Comparison of ENCODE assay signal across 8 cellular contexts in genomic region chr7:151226875-151227782, GRCh38. TPM values are rescaled to one million over a fixed set of nuclear protein-coding genes. Genes with fewer than 3 reads are reported as not detected.
A peak's percentile ranks its signal among the peaks of the same experiment; 100 is the strongest.
DNase-seq lines count a peak whose midpoint lies in the region; ATAC-seq and TF ChIP-seq lines count a peak whose summit lies in the region.

Gene ABCF2 (minus strand): TSS chr7:151227205. CDS start chr7:151226458, 747 bp downstream.

- POLR2A ChIA-PET in AG04450 (lab: Yijun Ruan, JAX) (interaction anchor here (0.5 to 1.2 kb wide), 9 partner anchors 12 to 293 kb away, joined by 3 to 8 read pairs (median 5); partner anchors contain the start of genes NUB1 and RHEB), WTC11 (lab: Charles Lee) (interaction anchor here (0.6 to 1.4 kb wide), 12 partner anchors 17 to 165 kb away, joined by 3 to 7 read pairs (median 4); partner anchors contain the start of gene H2BK1)

- peak within 1 kb of the TSS; percentile 81 for H3K27ac ChIP-seq in AG04450 (ENCODE audit: low read depth, low read length)

- ATAC-seq in GM18909 (IDR thresholded peaks at IDR 0.05; ENCODE audit: poor library complexity, unreplicated experiment) (peak; percentile 99), HG03175 (IDR thresholded peaks at IDR 0.05; ENCODE audit: unreplicated experiment) (peak; percentile 100), WTC11 (peak; percentile 98)

- H3K27me3 ChIP-seq in AG04450 (ENCODE audit: control insufficient read depth, insufficient read depth, low read length): no peaks in the 10 kb centered on the region

- DNase-seq in AG04450 (ENCODE audit: low read depth, low spot score) (peak; percentile 97), NCI-H226 (peak; percentile 99), WTC11 (ENCODE audit: low spot score) (peak; percentile 100), cardiac fibroblast (ENCODE audit: low read depth in 2 of 2) (peak; percentile 99), iPS-NIHi7 (ENCODE audit: extremely low spot score) (peak; percentile 100), smooth muscle cell of the brain vasculature (ENCODE audit: low read depth, low spot score) (peak; percentile 99)

- TF ChIP-seq CTCF in AG04450 (IDR thresholded peaks at IDR 0.05; ENCODE audit: low read depth, low read length) (no peak), WTC11 (IDR thresholded peaks at IDR 0.05) (no peak), cardiac fibroblast (IDR thresholded peaks at IDR 0.05; ENCODE audit: low read depth, low read length) (no peak)

- H3K4me3 ChIP-seq in AG04450 (ENCODE audit: low read depth, low read length) (peak within 1 kb of the TSS; percentile 91), cardiac fibroblast (replicated peaks in 1 of 2; ENCODE audit: low read depth in 2 of 2, low read length in 2 of 2) (peak within 1 kb of the TSS; percentile 84 to 90)

- H3K27me3 Mint-ChIP-seq in WTC11 (ENCODE audit: low read depth): no peaks in the 10 kb centered on the region

- no peaks in the 10 kb centered on the region for H3K9me3 ChIP-seq in AG04450 (ENCODE audit: control insufficient read depth, insufficient read depth, low read length)

- H3K36me3 Mint-ChIP-seq in WTC11: peaks cover 38% of the 10 kb centered on the region

- peak within 1 kb of the TSS; percentile 100 for H3K27ac Mint-ChIP-seq in WTC11

- no peaks in the 10 kb centered on the region for H3K9me3 Mint-ChIP-seq in WTC11

- peaks cover 30% of the 10 kb centered on the region for H3K4me1 Mint-ChIP-seq in WTC11

- peak within 1 kb of the TSS; percentile 95 for H3K4me3 Mint-ChIP-seq in WTC11

- CTCF ChIA-PET in AG04450 (lab: Charles Lee) (interaction anchor here (1.9 to 8.4 kb wide), 2 partner anchors 17 to 55 kb away, joined by 6 to 64 read pairs; no protein-coding TSS in a partner anchor), WTC11 (lab: Charles Lee) (interaction anchor here (0.6 to 3.4 kb wide), 32 partner anchors 9 to 350 kb away, joined by 3 to 83 read pairs (median 4); partner anchors contain the start of genes H2BK1 and NUB1)

TF ChIP-seq in WTC11, 78 proteins besides CTCF, POLR2A, EP300 and RAD21 (continues in another document):
- TF ChIP-seq ZNF416 (CRISPR knock-in tag; IDR thresholded peaks at IDR 0.05): no peak
- no peak; the same call in 1 of the 2 replicates for TF ChIP-seq ARID4B (CRISPR knock-in tag; IDR thresholded peaks at IDR 0.05; ENCODE audit: borderline replicate concordance)
- no peak; the same call in 1 of the 2 replicates for TF ChIP-seq ETV6 (CRISPR knock-in tag; IDR thresholded peaks at IDR 0.05)
- peak; percentile 99 for TF ChIP-seq CREM (CRISPR knock-in tag; IDR thresholded peaks at IDR 0.05)
- TF ChIP-seq NR1H2 (CRISPR knock-in tag; IDR thresholded peaks at IDR 0.05): no peak
- TF ChIP-seq IRF2 (CRISPR knock-in tag; IDR thresholded peaks at IDR 0.05; ENCODE audit: borderline replicate concordance, low read depth): no peak
- TF ChIP-seq ZNF423 (CRISPR knock-in tag; IDR thresholded peaks at IDR 0.05): no peak
- TF ChIP-seq SP1 (CRISPR knock-in tag; conservative IDR thresholded peaks at IDR 0.05): peak; percentile 96
- no peak for TF ChIP-seq ZNF317 (CRISPR knock-in tag; IDR thresholded peaks at IDR 0.05; ENCODE audit: borderline replicate concordance, low read depth)
- no peak for TF ChIP-seq ZNF138 (CRISPR knock-in tag; conservative IDR thresholded peaks at IDR 0.05)
- TF ChIP-seq PRDM15 (CRISPR knock-in tag; IDR thresholded peaks at IDR 0.05): no peak
- no peak for TF ChIP-seq FOXP1 (CRISPR knock-in tag; IDR thresholded peaks at IDR 0.05; ENCODE audit: borderline replicate concordance)
- TF ChIP-seq, protein P1, sequence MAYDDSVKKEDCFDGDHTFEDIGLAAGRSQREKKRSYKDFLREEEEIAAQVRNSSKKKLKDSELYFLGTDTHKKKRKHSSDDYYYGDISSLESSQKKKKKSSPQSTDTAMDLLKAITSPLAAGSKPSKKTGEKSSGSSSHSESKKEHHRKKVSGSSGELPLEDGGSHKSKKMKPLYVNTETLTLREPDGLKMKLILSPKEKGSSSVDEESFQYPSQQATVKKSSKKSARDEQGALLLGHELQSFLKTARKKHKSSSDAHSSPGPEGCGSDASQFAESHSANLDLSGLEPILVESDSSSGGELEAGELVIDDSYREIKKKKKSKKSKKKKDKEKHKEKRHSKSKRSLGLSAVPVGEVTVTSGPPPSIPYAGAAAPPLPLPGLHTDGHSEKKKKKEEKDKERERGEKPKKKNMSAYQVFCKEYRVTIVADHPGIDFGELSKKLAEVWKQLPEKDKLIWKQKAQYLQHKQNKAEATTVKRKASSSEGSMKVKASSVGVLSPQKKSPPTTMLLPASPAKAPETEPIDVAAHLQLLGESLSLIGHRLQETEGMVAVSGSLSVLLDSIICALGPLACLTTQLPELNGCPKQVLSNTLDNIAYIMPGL (CRISPR knock-in tag; IDR thresholded peaks at IDR 0.05): no peak
- no peak for TF ChIP-seq ZNF512 (CRISPR knock-in tag; IDR thresholded peaks at IDR 0.05; ENCODE audit: borderline replicate concordance)
- TF ChIP-seq SMAD4 (CRISPR knock-in tag; IDR thresholded peaks at IDR 0.05): no peak
- no peak for TF ChIP-seq NFATC4 (CRISPR knock-in tag; IDR thresholded peaks at IDR 0.05)
- no peak for TF ChIP-seq PRRX2 (CRISPR knock-in tag; IDR thresholded peaks at IDR 0.05)

RNA-seq across cellular contexts. Expression of gene ABCF2, which starts in this region (rescaled TPM):
- 31.0 and 39.0 TPM in 2 replicates for polyA plus RNA-seq in AG04450 (2011; rRNA removed)
- polyA minus RNA-seq in AG04450 (2011; rRNA and poly(A)+ RNA removed): 39.7 and 41.6 TPM in 2 replicates
- total RNA-seq in WTC11 (2021): 41.3 to 43.7 TPM (median 43.5 TPM) in 3 replicates

Comparison
In these comparisons a context has a peak if more than half of its experiments do, and no peak if none do; other contexts are left out.
1. Peak in every context shown above with its lines: DNase-seq, ATAC-seq, H3K4me3 ChIP-seq and H3K27ac ChIP-seq.